Comparison of ENCODE assay signal across 37 cellular contexts in genomic region chr12:129934977-129935376, GRCh38. TPM values are rescaled to one million over a fixed set of nuclear protein-coding genes. Genes with fewer than 3 reads are reported as not detected.
"Had no signal": no experiment of that assay in that cellular context is flagged by ENCODE, and none has a peak within 500 bp of the region (broad histone marks: within the 10 kb centered on the region; RNA-seq: fewer than 3 reads in every experiment).

No MANE protein-coding gene starts in this region.

- H3K27me3 ChIP-seq: MG63 had no signal

- H3K9me3 ChIP-seq: MG63 had no signal

- H3K27ac ChIP-seq: KMS-11 had no signal

- H3K4me3 ChIP-seq: MG63 had no signal

- H3K4me2 ChIP-seq: KMS-11 had no signal

- H3K36me3 ChIP-seq: MG63 had no signal

- H3K9ac ChIP-seq: KMS-11 had no signal

- DNase-seq: Karpas-422, Kasumi-1, KG1, MG63, MM.1S, MV-4-11, NCI-H1048, NCI-H1092, NCI-H1092 treated with DMSO at 0.1 percent for 48 hours, NCI-H1105 treated with DMSO at 0.1 percent for 48 hours, NCI-H1417, NCI-H1417 treated with DMSO at 0.1 percent for 48 hours, NCI-H1436, NCI-H1436 treated with DMSO at 0.1 percent for 48 hours, NCI-H146, NCI-H1694, NCI-H1694 treated with DMSO at 0.1 percent for 48 hours, NCI-H187, NCI-H187 treated with DMSO at 0.1 percent for 48 hours, NCI-H1930, NCI-H2029, NCI-H2029 treated with DMSO at 0.1 percent for 48 hours, NCI-H2081, NCI-H2081 treated with DMSO at 0.1 percent for 48 hours, NCI-H2107, NCI-H2171, NCI-H2171 treated with DMSO at 0.1 percent for 48 hours, NCI-H2227 treated with DMSO at 0.1 percent for 48 hours, NCI-H226, NCI-H345, NCI-H446, NCI-H446 treated with DMSO at 0.1 percent for 48 hours, NCI-H510A had no signal

RNA-seq across cellular contexts. Expression of gene TMEM132D, which starts 31.2 kb away (rescaled TPM):
- total RNA-seq: LHCN-M2, MCF 10A, NCI-H460 had no signal
